Comparison of ENCODE assay signal across 1 cellular context in genomic region chr2:20642026-20642971, GRCh38.
A peak's percentile ranks its signal among the peaks of the same experiment; 100 is the strongest.
TF ChIP-seq lines count a peak whose summit lies in the region.

No MANE protein-coding gene starts in this region.

TF ChIP-seq in HepG2, 621 proteins besides CTCF, POLR2A, EP300 and RAD21 (continued from another document and continues in another):
- TF ChIP-seq ZBTB46 (CRISPR knock-in tag; IDR thresholded peaks at IDR 0.05; ENCODE audit: borderline replicate concordance) (no peak), ZNF691 (CRISPR knock-in tag; IDR thresholded peaks at IDR 0.05; ENCODE audit: borderline replicate concordance, low read depth) (no peak), ZEB1 (IDR thresholded peaks at IDR 0.05; ENCODE audit: insufficient replicate concordance, low read depth) (no peak), PRPF4 (IDR thresholded peaks at IDR 0.05; ENCODE audit: low read depth, low read length, poor library complexity, severe bottlenecking) (no peak), NFE2L1 (CRISPR knock-in tag; IDR thresholded peaks at IDR 0.05; ENCODE audit: borderline replicate concordance) (no peak), MIXL1 (CRISPR knock-in tag; IDR thresholded peaks at IDR 0.05) (no peak), U2AF1 (optimal IDR thresholded peaks at IDR 0.05; ENCODE audit: low read depth, low read length) (peak; percentile 89), HNF1A (IDR thresholded peaks at IDR 0.05; ENCODE audit: low read depth) (no peak), HNF1A (CRISPR knock-in tag; IDR thresholded peaks at IDR 0.05; ENCODE audit: borderline replicate concordance) (no peak), GRHL1 (CRISPR knock-in tag; conservative IDR thresholded peaks at IDR 0.05) (no peak), ZNF780A (CRISPR knock-in tag; IDR thresholded peaks at IDR 0.05) (no peak), PAXIP1 (CRISPR knock-in tag; conservative IDR thresholded peaks at IDR 0.05) (no peak; the same call in 1 of the 2 replicates), TFE3 (CRISPR knock-in tag; IDR thresholded peaks at IDR 0.05) (no peak), ZNF639 (CRISPR knock-in tag; conservative IDR thresholded peaks at IDR 0.05) (0 out of 2 replicates have a peak, but pooled peaks have one; percentile 46), NONO (IDR thresholded peaks at IDR 0.05) (no peak), NONO (CRISPR knock-in tag; conservative IDR thresholded peaks at IDR 0.05) (no peak), KLF6 (CRISPR knock-in tag; IDR thresholded peaks at IDR 0.05) (0 out of 2 replicates have a peak, but pooled peaks have one; percentile 48), RORA (CRISPR knock-in tag; IDR thresholded peaks at IDR 0.05) (no peak), ETV5 (CRISPR knock-in tag; IDR thresholded peaks at IDR 0.05; ENCODE audit: borderline replicate concordance) (no peak), ZNF770 (CRISPR knock-in tag; IDR thresholded peaks at IDR 0.05) (no peak), ZNF512B (CRISPR knock-in tag; IDR thresholded peaks at IDR 0.05; ENCODE audit: borderline replicate concordance) (no peak), NR3C1 (CRISPR knock-in tag; IDR thresholded peaks at IDR 0.05) (no peak), EEA1 (CRISPR knock-in tag; IDR thresholded peaks at IDR 0.05; ENCODE audit: borderline replicate concordance) (no peak), ZBTB7A (CRISPR knock-in tag; IDR thresholded peaks at IDR 0.05) (no peak), ZFP36 (IDR thresholded peaks at IDR 0.05; ENCODE audit: borderline replicate concordance, low read depth, low read length, partially characterized antibody) (no peak), BRD4 (CRISPR knock-in tag; IDR thresholded peaks at IDR 0.05) (no peak), DPF2 (CRISPR knock-in tag; IDR thresholded peaks at IDR 0.05; ENCODE audit: borderline replicate concordance, low read depth) (no peak), CBFB (CRISPR knock-in tag; IDR thresholded peaks at IDR 0.05) (no peak), ZNF652 (CRISPR knock-in tag; IDR thresholded peaks at IDR 0.05; ENCODE audit: borderline replicate concordance, low read depth) (no peak), PBX3 (CRISPR knock-in tag; IDR thresholded peaks at IDR 0.05; ENCODE audit: borderline replicate concordance) (no peak), ZFP36L1 (CRISPR knock-in tag; IDR thresholded peaks at IDR 0.05) (no peak), ZNF703 (CRISPR knock-in tag; IDR thresholded peaks at IDR 0.05; ENCODE audit: borderline replicate concordance) (no peak), NCOA5 (CRISPR knock-in tag; IDR thresholded peaks at IDR 0.05) (no peak), TFDP1 (CRISPR knock-in tag; IDR thresholded peaks at IDR 0.05; ENCODE audit: borderline replicate concordance) (no peak)
